1 cellular context compared by ENCODE assay signal in the genomic region with DNA sequence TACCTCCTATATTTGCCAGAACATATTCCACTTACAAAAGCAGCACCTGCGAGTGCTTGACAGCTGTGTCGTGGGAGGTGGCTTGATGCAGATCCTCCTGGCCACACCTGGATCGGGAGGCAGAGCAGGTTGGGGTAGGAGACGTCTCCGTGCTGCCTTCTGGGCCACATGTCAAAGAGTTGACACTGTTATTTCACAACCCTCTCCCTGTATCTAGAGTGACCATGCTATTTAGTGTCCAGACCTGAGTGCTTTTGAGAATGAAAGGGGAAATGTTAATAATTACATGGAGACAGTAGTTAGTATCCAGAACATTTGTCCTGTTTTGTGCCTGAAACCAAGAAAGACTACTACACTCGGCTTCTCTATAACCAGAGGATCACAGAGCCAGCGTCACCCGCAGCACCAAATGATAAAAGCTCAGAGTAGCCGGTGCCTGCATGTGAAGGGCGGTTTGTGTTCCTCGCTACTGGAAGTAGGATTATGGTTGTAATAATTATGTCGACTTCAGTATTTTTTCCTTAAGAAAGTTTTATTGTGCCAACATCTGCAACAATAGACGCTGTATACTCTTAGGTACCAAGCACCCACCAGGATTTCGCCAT.
TF ChIP-seq lines count a peak whose summit lies in the region.

No MANE protein-coding gene starts in this region.

TF ChIP-seq in SK-N-SH treated with all-trans-retinoic acid at 6 μM for 48 hours, 23 proteins besides CTCF, POLR2A, EP300 and RAD21 (continued from another document):
- TF ChIP-seq CREB5 (CRISPR knock-in tag; IDR thresholded peaks at IDR 0.05; ENCODE audit: low read depth), result no peak
- no peak for TF ChIP-seq TCF4 (CRISPR knock-in tag; IDR thresholded peaks at IDR 0.05; ENCODE audit: borderline replicate concordance)
- no peak for TF ChIP-seq ZFP30 (CRISPR knock-in tag; IDR thresholded peaks at IDR 0.05)
- TF ChIP-seq GLIS3 (CRISPR knock-in tag; IDR thresholded peaks at IDR 0.05), result no peak
- TF ChIP-seq, protein P1, sequence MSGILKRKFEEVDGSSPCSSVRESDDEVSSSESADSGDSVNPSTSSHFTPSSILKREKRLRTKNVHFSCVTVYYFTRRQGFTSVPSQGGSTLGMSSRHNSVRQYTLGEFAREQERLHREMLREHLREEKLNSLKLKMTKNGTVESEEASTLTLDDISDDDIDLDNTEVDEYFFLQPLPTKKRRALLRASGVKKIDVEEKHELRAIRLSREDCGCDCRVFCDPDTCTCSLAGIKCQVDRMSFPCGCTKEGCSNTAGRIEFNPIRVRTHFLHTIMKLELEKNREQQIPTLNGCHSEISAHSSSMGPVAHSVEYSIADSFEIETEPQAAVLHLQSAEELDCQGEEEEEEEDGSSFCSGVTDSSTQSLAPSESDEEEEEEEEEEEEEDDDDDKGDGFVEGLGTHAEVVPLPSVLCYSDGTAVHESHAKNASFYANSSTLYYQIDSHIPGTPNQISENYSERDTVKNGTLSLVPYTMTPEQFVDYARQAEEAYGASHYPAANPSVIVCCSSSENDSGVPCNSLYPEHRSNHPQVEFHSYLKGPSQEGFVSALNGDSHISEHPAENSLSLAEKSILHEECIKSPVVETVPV (CRISPR knock-in tag; IDR thresholded peaks at IDR 0.05), result no peak
- TF ChIP-seq, protein P2, sequence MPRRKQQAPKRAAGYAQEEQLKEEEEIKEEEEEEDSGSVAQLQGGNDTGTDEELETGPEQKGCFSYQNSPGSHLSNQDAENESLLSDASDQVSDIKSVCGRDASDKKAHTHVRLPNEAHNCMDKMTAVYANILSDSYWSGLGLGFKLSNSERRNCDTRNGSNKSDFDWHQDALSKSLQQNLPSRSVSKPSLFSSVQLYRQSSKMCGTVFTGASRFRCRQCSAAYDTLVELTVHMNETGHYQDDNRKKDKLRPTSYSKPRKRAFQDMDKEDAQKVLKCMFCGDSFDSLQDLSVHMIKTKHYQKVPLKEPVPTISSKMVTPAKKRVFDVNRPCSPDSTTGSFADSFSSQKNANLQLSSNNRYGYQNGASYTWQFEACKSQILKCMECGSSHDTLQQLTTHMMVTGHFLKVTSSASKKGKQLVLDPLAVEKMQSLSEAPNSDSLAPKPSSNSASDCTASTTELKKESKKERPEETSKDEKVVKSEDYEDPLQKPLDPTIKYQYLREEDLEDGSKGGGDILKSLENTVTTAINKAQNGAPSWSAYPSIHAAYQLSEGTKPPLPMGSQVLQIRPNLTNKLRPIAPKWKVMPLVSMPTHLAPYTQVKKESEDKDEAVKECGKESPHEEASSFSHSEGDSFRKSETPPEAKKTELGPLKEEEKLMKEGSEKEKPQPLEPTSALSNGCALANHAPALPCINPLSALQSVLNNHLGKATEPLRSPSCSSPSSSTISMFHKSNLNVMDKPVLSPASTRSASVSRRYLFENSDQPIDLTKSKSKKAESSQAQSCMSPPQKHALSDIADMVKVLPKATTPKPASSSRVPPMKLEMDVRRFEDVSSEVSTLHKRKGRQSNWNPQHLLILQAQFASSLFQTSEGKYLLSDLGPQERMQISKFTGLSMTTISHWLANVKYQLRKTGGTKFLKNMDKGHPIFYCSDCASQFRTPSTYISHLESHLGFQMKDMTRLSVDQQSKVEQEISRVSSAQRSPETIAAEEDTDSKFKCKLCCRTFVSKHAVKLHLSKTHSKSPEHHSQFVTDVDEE (CRISPR knock-in tag; IDR thresholded peaks at IDR 0.05), result no peak
- TF ChIP-seq ZFP3 (CRISPR knock-in tag; IDR thresholded peaks at IDR 0.05), result no peak
- TF ChIP-seq ESRRG (CRISPR knock-in tag; IDR thresholded peaks at IDR 0.05), result no peak
- no peak for TF ChIP-seq ISL1 (CRISPR knock-in tag; IDR thresholded peaks at IDR 0.05)
- TF ChIP-seq, protein P3, sequence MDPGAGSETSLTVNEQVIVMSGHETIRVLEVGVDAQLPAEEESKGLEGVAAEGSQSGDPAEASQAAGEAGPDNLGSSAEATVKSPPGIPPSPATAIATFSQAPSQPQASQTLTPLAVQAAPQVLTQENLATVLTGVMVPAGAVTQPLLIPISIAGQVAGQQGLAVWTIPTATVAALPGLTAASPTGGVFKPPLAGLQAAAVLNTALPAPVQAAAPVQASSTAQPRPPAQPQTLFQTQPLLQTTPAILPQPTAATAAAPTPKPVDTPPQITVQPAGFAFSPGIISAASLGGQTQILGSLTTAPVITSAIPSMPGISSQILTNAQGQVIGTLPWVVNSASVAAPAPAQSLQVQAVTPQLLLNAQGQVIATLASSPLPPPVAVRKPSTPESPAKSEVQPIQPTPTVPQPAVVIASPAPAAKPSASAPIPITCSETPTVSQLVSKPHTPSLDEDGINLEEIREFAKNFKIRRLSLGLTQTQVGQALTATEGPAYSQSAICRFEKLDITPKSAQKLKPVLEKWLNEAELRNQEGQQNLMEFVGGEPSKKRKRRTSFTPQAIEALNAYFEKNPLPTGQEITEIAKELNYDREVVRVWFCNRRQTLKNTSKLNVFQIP (CRISPR knock-in tag; IDR thresholded peaks at IDR 0.05; ENCODE audit: borderline replicate concordance, low read depth), result no peak
- TF ChIP-seq, protein P4, sequence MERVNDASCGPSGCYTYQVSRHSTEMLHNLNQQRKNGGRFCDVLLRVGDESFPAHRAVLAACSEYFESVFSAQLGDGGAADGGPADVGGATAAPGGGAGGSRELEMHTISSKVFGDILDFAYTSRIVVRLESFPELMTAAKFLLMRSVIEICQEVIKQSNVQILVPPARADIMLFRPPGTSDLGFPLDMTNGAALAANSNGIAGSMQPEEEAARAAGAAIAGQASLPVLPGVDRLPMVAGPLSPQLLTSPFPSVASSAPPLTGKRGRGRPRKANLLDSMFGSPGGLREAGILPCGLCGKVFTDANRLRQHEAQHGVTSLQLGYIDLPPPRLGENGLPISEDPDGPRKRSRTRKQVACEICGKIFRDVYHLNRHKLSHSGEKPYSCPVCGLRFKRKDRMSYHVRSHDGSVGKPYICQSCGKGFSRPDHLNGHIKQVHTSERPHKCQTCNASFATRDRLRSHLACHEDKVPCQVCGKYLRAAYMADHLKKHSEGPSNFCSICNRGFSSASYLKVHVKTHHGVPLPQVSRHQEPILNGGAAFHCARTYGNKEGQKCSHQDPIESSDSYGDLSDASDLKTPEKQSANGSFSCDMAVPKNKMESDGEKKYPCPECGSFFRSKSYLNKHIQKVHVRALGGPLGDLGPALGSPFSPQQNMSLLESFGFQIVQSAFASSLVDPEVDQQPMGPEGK (CRISPR knock-in tag; IDR thresholded peaks at IDR 0.05; ENCODE audit: borderline replicate concordance), result no peak
- no peak for TF ChIP-seq ZNF8 (CRISPR knock-in tag; IDR thresholded peaks at IDR 0.05)
